ENCODE assay signal across 12 cellular contexts in the genomic region with DNA sequence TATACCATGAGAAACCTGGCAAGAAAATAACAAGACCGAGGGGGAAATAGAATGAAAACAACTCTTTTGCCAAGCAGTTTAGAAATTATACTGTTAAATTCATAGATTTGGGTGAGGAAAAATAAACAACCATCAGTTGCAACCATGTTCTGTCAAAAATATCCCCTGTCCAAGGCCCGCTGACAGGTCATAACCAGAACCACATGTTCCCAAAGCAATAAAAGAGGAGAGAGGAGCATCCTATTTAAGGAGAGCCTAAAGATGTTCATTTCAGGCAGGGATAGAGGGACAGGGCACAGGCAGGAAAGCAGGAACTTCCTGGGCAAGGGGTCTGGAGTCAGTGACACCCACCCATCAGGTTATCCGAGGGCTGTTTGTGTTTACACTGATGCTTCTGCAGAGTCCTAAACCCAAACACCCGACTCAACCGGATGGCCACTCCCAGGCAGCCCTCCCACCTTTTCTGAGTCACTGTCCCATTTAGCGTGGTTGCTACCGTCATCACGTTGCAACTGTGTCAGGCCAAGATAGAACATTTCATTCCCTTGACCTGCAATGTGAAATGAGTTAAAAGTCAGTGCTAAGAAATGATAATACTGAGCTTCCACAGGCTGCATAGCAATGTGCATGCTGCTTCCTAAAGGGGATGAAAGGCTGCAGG.
A peak's percentile ranks its signal among the peaks of the same experiment; 100 is the strongest.
DNase-seq lines count a peak whose midpoint lies in the region; ATAC-seq and TF ChIP-seq lines count a peak whose summit lies in the region.
"Had no signal": no experiment of that assay in that cellular context is flagged by ENCODE, and none has a peak within 500 bp of the region (broad histone marks: within the 10 kb centered on the region; RNA-seq: fewer than 3 reads in every experiment).

No MANE protein-coding gene starts in this region.

- DNase-seq in EH (ENCODE audit: low read depth) = peak; percentile 77
- peak; percentile 56 to 67 for DNase-seq in SJSA1 (ENCODE audit: low read depth in 1 of 2, low spot score in 2 of 2)
- DNase-seq in fibroblast of the conjunctiva (ENCODE audit: low read depth) = peak; percentile 61
- peak; percentile 68 to 81 for DNase-seq in psoas muscle
- no peak for DNase-seq in posterior cingulate gyrus
- no peak for DNase-seq in NK-92 (lab: John Stamatoyannopoulos, UW; ENCODE audit: unreplicated experiment)
- no peak for DNase-seq in activated CD4-positive, alpha-beta T cell treated with anti-CD3 and anti-CD28 coated beads, Interleukin-2, amount 50 U/mL, for 48 hours
- DNase-seq: erythroblast, left colon had no signal

- intact Hi-C loops in psoas muscle (cut with DNase I) (no loop called here), posterior cingulate gyrus (cut with DNase I) (no loop called here)

- H3K27ac ChIP-seq in SJSA1 (peak overlapping the region; percentile 56), psoas muscle (peak overlapping the region; percentile 2)
- H3K27ac ChIP-seq: C4-2B had no signal

- H3K36me3 ChIP-seq in SJSA1 (peaks cover 4% of the 10 kb centered on the region; the same call in 1 of the 2 replicates), psoas muscle (ENCODE audit: insufficient read depth in 1 of 2, low read depth in 1 of 2) (peaks cover 0 to 8% of the 10 kb centered on the region in 2 donors)

- no peaks in the 10 kb centered on the region for H3K27me3 ChIP-seq in SJSA1 (replicated peaks)
- H3K27me3 ChIP-seq in psoas muscle (ENCODE audit: insufficient read depth in 3 of 3, low read length in 2 of 3) = no peaks in the 10 kb centered on the region

- 30 to 53% (median 50%) methylated on average over 8 of the region's 8 CpGs for WGBS in psoas muscle, 3 donors

- H3K9me3 ChIP-seq in SJSA1 (replicated peaks) (no peaks in the 10 kb centered on the region), psoas muscle (no peaks in the 10 kb centered on the region)

- H3K4me3 ChIP-seq in SJSA1 = no peak overlapping the region
- no peak overlapping the region for H3K4me3 ChIP-seq in psoas muscle

- TF ChIP-seq CTCF in psoas muscle (IDR thresholded peaks at IDR 0.05) = no peak

- H3K4me1 ChIP-seq in SJSA1 (replicated peaks) (peaks cover 30% of the 10 kb centered on the region), psoas muscle (peaks cover 30% of the 10 kb centered on the region)

- ATAC-seq in psoas muscle (peak; percentile 79 to 94 (median 91)), HG03135 (IDR thresholded peaks at IDR 0.05; ENCODE audit: unreplicated experiment) (no peak)
- ATAC-seq: left colon, Panc1 had no signal

Comparison
In these comparisons a context has a peak if more than half of its experiments do, and no peak if none do; other contexts are left out.
1. DNase-seq: peak in EH (single experiment), SJSA1 (2 of 2), fibroblast of the conjunctiva (single experiment) and psoas muscle (2 of 2); none in posterior cingulate gyrus (0 of 10), NK-92 (single experiment) and activated CD4-positive, alpha-beta T cell treated with anti-CD3 and anti-CD28 coated beads, Interleukin-2, amount 50 U/mL, for 48 hours (0 of 2).